In genomic region chr1:25991937-25992688, GRCh38 we compare ENCODE assay signal across 1 cellular context.
TF ChIP-seq lines count a peak whose summit lies in the region.

No MANE protein-coding gene starts in this region.

TF ChIP-seq in K562, 482 proteins besides CTCF, POLR2A, EP300 and RAD21 (continues in another document):
- TF ChIP-seq RBM25 (IDR thresholded peaks at IDR 0.05; ENCODE audit: low read depth, low read length, severe bottlenecking): peak; percentile 38
- no peak for TF ChIP-seq ZNF232 (CRISPR knock-in tag; IDR thresholded peaks at IDR 0.05)
- no peak for TF ChIP-seq JUN (IDR thresholded peaks at IDR 0.05; ENCODE audit: borderline replicate concordance, low read depth, low read length)
- TF ChIP-seq JUN (CRISPR knock-in tag; IDR thresholded peaks at IDR 0.05; ENCODE audit: borderline replicate concordance): no peak
- TF ChIP-seq, protein P1, sequence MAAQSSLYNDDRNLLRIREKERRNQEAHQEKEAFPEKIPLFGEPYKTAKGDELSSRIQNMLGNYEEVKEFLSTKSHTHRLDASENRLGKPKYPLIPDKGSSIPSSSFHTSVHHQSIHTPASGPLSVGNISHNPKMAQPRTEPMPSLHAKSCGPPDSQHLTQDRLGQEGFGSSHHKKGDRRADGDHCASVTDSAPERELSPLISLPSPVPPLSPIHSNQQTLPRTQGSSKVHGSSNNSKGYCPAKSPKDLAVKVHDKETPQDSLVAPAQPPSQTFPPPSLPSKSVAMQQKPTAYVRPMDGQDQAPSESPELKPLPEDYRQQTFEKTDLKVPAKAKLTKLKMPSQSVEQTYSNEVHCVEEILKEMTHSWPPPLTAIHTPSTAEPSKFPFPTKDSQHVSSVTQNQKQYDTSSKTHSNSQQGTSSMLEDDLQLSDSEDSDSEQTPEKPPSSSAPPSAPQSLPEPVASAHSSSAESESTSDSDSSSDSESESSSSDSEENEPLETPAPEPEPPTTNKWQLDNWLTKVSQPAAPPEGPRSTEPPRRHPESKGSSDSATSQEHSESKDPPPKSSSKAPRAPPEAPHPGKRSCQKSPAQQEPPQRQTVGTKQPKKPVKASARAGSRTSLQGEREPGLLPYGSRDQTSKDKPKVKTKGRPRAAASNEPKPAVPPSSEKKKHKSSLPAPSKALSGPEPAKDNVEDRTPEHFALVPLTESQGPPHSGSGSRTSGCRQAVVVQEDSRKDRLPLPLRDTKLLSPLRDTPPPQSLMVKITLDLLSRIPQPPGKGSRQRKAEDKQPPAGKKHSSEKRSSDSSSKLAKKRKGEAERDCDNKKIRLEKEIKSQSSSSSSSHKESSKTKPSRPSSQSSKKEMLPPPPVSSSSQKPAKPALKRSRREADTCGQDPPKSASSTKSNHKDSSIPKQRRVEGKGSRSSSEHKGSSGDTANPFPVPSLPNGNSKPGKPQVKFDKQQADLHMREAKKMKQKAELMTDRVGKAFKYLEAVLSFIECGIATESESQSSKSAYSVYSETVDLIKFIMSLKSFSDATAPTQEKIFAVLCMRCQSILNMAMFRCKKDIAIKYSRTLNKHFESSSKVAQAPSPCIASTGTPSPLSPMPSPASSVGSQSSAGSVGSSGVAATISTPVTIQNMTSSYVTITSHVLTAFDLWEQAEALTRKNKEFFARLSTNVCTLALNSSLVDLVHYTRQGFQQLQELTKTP (IDR thresholded peaks at IDR 0.05; ENCODE audit: low read depth in 1 of 2, partially characterized antibody in 2 of 2): no peak
- TF ChIP-seq, protein P2, sequence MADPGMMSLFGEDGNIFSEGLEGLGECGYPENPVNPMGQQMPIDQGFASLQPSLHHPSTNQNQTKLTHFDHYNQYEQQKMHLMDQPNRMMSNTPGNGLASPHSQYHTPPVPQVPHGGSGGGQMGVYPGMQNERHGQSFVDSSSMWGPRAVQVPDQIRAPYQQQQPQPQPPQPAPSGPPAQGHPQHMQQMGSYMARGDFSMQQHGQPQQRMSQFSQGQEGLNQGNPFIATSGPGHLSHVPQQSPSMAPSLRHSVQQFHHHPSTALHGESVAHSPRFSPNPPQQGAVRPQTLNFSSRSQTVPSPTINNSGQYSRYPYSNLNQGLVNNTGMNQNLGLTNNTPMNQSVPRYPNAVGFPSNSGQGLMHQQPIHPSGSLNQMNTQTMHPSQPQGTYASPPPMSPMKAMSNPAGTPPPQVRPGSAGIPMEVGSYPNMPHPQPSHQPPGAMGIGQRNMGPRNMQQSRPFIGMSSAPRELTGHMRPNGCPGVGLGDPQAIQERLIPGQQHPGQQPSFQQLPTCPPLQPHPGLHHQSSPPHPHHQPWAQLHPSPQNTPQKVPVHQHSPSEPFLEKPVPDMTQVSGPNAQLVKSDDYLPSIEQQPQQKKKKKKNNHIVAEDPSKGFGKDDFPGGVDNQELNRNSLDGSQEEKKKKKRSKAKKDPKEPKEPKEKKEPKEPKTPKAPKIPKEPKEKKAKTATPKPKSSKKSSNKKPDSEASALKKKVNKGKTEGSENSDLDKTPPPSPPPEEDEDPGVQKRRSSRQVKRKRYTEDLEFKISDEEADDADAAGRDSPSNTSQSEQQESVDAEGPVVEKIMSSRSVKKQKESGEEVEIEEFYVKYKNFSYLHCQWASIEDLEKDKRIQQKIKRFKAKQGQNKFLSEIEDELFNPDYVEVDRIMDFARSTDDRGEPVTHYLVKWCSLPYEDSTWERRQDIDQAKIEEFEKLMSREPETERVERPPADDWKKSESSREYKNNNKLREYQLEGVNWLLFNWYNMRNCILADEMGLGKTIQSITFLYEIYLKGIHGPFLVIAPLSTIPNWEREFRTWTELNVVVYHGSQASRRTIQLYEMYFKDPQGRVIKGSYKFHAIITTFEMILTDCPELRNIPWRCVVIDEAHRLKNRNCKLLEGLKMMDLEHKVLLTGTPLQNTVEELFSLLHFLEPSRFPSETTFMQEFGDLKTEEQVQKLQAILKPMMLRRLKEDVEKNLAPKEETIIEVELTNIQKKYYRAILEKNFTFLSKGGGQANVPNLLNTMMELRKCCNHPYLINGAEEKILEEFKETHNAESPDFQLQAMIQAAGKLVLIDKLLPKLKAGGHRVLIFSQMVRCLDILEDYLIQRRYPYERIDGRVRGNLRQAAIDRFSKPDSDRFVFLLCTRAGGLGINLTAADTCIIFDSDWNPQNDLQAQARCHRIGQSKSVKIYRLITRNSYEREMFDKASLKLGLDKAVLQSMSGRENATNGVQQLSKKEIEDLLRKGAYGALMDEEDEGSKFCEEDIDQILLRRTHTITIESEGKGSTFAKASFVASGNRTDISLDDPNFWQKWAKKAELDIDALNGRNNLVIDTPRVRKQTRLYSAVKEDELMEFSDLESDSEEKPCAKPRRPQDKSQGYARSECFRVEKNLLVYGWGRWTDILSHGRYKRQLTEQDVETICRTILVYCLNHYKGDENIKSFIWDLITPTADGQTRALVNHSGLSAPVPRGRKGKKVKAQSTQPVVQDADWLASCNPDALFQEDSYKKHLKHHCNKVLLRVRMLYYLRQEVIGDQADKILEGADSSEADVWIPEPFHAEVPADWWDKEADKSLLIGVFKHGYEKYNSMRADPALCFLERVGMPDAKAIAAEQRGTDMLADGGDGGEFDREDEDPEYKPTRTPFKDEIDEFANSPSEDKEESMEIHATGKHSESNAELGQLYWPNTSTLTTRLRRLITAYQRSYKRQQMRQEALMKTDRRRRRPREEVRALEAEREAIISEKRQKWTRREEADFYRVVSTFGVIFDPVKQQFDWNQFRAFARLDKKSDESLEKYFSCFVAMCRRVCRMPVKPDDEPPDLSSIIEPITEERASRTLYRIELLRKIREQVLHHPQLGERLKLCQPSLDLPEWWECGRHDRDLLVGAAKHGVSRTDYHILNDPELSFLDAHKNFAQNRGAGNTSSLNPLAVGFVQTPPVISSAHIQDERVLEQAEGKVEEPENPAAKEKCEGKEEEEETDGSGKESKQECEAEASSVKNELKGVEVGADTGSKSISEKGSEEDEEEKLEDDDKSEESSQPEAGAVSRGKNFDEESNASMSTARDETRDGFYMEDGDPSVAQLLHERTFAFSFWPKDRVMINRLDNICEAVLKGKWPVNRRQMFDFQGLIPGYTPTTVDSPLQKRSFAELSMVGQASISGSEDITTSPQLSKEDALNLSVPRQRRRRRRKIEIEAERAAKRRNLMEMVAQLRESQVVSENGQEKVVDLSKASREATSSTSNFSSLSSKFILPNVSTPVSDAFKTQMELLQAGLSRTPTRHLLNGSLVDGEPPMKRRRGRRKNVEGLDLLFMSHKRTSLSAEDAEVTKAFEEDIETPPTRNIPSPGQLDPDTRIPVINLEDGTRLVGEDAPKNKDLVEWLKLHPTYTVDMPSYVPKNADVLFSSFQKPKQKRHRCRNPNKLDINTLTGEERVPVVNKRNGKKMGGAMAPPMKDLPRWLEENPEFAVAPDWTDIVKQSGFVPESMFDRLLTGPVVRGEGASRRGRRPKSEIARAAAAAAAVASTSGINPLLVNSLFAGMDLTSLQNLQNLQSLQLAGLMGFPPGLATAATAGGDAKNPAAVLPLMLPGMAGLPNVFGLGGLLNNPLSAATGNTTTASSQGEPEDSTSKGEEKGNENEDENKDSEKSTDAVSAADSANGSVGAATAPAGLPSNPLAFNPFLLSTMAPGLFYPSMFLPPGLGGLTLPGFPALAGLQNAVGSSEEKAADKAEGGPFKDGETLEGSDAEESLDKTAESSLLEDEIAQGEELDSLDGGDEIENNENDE (IDR thresholded peaks at IDR 0.05; ENCODE audit: low read depth, low read length): no peak
- TF ChIP-seq SMAD2 (IDR thresholded peaks at IDR 0.05; ENCODE audit: low read depth, low read length): no peak
- peak; percentile 90 for TF ChIP-seq ZNF121 (CRISPR knock-in tag; conservative IDR thresholded peaks at IDR 0.05)
- TF ChIP-seq ZBTB1 (CRISPR knock-in tag; IDR thresholded peaks at IDR 0.05; ENCODE audit: borderline replicate concordance, low read depth): no peak
- TF ChIP-seq SNIP1 (IDR thresholded peaks at IDR 0.05; ENCODE audit: low read depth): no peak
- TF ChIP-seq, protein P3, sequence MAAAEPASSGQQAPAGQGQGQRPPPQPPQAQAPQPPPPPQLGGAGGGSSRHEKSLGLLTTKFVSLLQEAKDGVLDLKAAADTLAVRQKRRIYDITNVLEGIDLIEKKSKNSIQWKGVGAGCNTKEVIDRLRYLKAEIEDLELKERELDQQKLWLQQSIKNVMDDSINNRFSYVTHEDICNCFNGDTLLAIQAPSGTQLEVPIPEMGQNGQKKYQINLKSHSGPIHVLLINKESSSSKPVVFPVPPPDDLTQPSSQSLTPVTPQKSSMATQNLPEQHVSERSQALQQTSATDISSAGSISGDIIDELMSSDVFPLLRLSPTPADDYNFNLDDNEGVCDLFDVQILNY (CRISPR knock-in tag; IDR thresholded peaks at IDR 0.05): no peak
- TF ChIP-seq TAF9B (IDR thresholded peaks at IDR 0.05; ENCODE audit: partially characterized antibody): peak; percentile 34
- no peak for TF ChIP-seq PBX2 (CRISPR knock-in tag; IDR thresholded peaks at IDR 0.05; ENCODE audit: low read depth)
- TF ChIP-seq PBX2 (tag; conservative IDR thresholded peaks at IDR 0.05; ENCODE audit: low read depth): peak; percentile 30; the same call in 1 of the 2 replicates
- TF ChIP-seq E2F3 (CRISPR knock-in tag; IDR thresholded peaks at IDR 0.05): no peak
- peak; percentile 57; the same call in 1 of the 2 replicates for TF ChIP-seq TEAD4 (IDR thresholded peaks at IDR 0.05; ENCODE audit: low read length)
- TF ChIP-seq TEAD4 (CRISPR knock-in tag; IDR thresholded peaks at IDR 0.05; ENCODE audit: borderline replicate concordance): no peak
- TF ChIP-seq, protein P4, sequence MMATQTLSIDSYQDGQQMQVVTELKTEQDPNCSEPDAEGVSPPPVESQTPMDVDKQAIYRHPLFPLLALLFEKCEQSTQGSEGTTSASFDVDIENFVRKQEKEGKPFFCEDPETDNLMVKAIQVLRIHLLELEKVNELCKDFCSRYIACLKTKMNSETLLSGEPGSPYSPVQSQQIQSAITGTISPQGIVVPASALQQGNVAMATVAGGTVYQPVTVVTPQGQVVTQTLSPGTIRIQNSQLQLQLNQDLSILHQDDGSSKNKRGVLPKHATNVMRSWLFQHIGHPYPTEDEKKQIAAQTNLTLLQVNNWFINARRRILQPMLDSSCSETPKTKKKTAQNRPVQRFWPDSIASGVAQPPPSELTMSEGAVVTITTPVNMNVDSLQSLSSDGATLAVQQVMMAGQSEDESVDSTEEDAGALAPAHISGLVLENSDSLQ (IDR thresholded peaks at IDR 0.05): peak; percentile 65
- no peak for TF ChIP-seq SIX5 (IDR thresholded peaks at IDR 0.05; ENCODE audit: borderline replicate concordance in 1 of 2, insufficient read depth in 1 of 2, low read depth in 1 of 2, low read length in 2 of 2)
- TF ChIP-seq EWSR1 (IDR thresholded peaks at IDR 0.05; ENCODE audit: borderline replicate concordance, low read depth, partially characterized antibody): no peak
- TF ChIP-seq DPF2 (IDR thresholded peaks at IDR 0.05): no peak
- no peak for TF ChIP-seq EZH2 (IDR thresholded peaks at IDR 0.05; ENCODE audit: borderline replicate concordance, low read depth, low read length)
- TF ChIP-seq BHLHE40 (IDR thresholded peaks at IDR 0.05; ENCODE audit: low read length): peak; percentile 50; the same call in 1 of the 2 replicates
- TF ChIP-seq ZNF263 (CRISPR knock-in tag; IDR thresholded peaks at IDR 0.05; ENCODE audit: borderline replicate concordance): peak; percentile 75
- TF ChIP-seq ZNF76 (CRISPR knock-in tag; IDR thresholded peaks at IDR 0.05; ENCODE audit: borderline replicate concordance): no peak
- no peak for TF ChIP-seq NR3C1 (CRISPR knock-in tag; IDR thresholded peaks at IDR 0.05)
- peak; percentile 63 for TF ChIP-seq PRDM10 (IDR thresholded peaks at IDR 0.05; ENCODE audit: partially characterized antibody)
- TF ChIP-seq CBFA2T3 (IDR thresholded peaks at IDR 0.05): peak; percentile 25; the same call in 1 of the 2 replicates
- no peak for TF ChIP-seq FOXA1 (IDR thresholded peaks at IDR 0.05; ENCODE audit: borderline replicate concordance)
